8 cellular contexts compared by ENCODE assay signal in the genomic region with DNA sequence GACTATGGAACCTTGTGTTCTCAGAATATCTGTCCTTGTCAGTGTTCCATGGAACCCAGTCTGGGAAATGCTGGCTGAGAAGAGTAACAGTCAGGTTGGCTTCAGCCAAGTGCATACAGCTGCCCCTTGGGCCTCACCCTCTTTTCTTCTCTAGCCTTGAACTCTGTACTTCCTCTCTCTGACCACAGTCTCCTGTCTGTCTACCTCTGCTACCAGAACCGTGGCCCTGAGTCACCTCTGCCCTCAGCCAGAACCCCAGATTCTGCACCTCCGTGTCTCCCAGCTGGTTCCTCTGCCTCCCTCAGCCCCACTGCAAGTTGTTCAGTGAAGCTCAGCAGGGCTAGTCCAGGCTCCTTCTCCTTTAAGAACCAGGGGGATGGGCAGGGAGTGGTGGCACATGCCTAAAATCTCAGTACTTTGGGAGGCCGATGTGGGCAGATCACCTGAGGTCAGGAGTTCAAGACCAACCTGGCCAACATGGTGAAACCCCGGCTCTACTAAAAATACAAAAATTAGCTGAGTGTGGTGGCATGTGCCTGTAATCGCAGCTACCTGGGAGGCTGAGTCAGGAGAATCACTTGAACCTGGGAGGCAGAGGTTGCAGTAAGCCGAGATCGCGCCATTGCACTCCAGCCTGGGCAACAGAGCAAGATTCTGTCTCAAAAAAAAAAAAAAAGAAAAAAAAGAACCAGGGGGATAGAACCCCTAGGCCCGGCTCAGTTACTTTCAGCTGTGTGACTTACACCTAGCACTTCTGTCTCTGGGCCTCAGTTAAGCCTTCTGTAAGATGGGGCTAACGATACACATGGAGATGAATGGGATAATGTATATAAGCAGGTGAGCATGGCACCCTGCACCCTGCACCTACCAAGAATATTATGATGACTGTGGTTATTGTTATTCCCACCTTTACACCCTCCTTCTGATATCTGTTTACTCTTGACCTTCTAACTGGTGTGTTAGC. TPM values are rescaled to one million over a fixed set of nuclear protein-coding genes. Genes with fewer than 3 reads are reported as not detected.
DNase-seq lines count a peak whose midpoint lies in the region; ATAC-seq, FAIRE-seq and TF ChIP-seq lines count a peak whose summit lies in the region.

No MANE protein-coding gene starts in this region.

- H3K4ac ChIP-seq in H9 (ENCODE audit: low read depth, low read length): no peak overlapping the region

- no peak overlapping the region for H3K4me3 ChIP-seq in NB4 (ENCODE audit: low read depth, low read length)

- no peak overlapping the region for H3K56ac ChIP-seq in H9 (ENCODE audit: insufficient read length, low read depth, low read length)

- no peak overlapping the region for H2BK5ac ChIP-seq in H9 (ENCODE audit: insufficient read length, low read length)

- H2BK120ac ChIP-seq in H9 (ENCODE audit: low read depth, low read length, poor library complexity, severe bottlenecking): no peak overlapping the region

- H3T11ph ChIP-seq in H9 (ENCODE audit: low read length): no peak overlapping the region

- H3K23me2 ChIP-seq in H9 (ENCODE audit: insufficient read length, low read depth, low read length, poor library complexity, severe bottlenecking): no peaks in the 10 kb centered on the region

- H4K5ac ChIP-seq in H9 (ENCODE audit: insufficient read length, low read depth, low read length): no peak overlapping the region

- H3K4me1 Mint-ChIP-seq in H9 (peaks cover 24 to 33% of the 10 kb centered on the region in 2 experiments), endothelial cell (ENCODE audit: unreplicated experiment) (peaks cover 41% of the 10 kb centered on the region)

- H3K9me3 Mint-ChIP-seq in H9 (no peaks in the 10 kb centered on the region; a peak in 1 of 5 replicates), endothelial cell (ENCODE audit: unreplicated experiment) (no peaks in the 10 kb centered on the region)
- H3K9me3 Mint-ChIP-seq in activated naive CD4-positive, alpha-beta T cell treated with anti-CD3 and anti-CD28 coated beads, Interleukin-2, amount 50 U/mL, for 72 hours: peaks cover 0 to 5% of the 10 kb centered on the region in 2 donors

- H3K23ac ChIP-seq in H9 (ENCODE audit: insufficient read length, low read depth, low read length): no peak overlapping the region

- no peak overlapping the region for H2AFZ ChIP-seq in H9 (ENCODE audit: low read length)

- no peak overlapping the region for H3K4me2 ChIP-seq in H9 (ENCODE audit: insufficient read depth, insufficient read length, low read length)

- no peaks in the 10 kb centered on the region for H3K27me3 ChIP-seq in H9 (ENCODE audit: insufficient read depth, low read length)

- no peaks in the 10 kb centered on the region for H3K79me1 ChIP-seq in H9 (ENCODE audit: insufficient read depth, low read depth, low read length, poor library complexity, severe bottlenecking)

- no peak overlapping the region for H3K18ac ChIP-seq in H9 (ENCODE audit: insufficient read length, low read depth, low read length)

- H2AK5ac ChIP-seq in H9 (ENCODE audit: insufficient read length, low read length): no peak overlapping the region

- no peak for TF ChIP-seq CTCF in H9 (conservative IDR thresholded peaks at IDR 0.05)
- no peak for TF ChIP-seq CTCF in NB4 (IDR thresholded peaks at IDR 0.05; ENCODE audit: low read depth, low read length)
- no peak for TF ChIP-seq CTCF in D721Med (IDR thresholded peaks at IDR 0.05; ENCODE audit: insufficient read depth, missing control alignments)
- TF ChIP-seq CTCF in endothelial cell (IDR thresholded peaks at IDR 0.05; ENCODE audit: unreplicated experiment): no peak

- H3K9ac ChIP-seq in H9 (ENCODE audit: extremely low read depth, insufficient read length, low read length): no peak overlapping the region

- H2BK20ac ChIP-seq in H9 (ENCODE audit: low read depth, low read length, poor library complexity, severe bottlenecking): no peak overlapping the region

- H3K27me3 Mint-ChIP-seq in H9 (ENCODE audit: low read depth): no peaks in the 10 kb centered on the region
- peaks cover 2% of the 10 kb centered on the region for H3K27me3 Mint-ChIP-seq in endothelial cell (ENCODE audit: unreplicated experiment)

- no peak overlapping the region for H4K8ac ChIP-seq in H9 (replicated peaks; ENCODE audit: insufficient read length, low read depth, low read length)

- DNase-seq in GM18507 (ENCODE audit: extremely low spot score, insufficient read length, low read depth) (peak; percentile 51), H9 (no peak), NB4 (ENCODE audit: low read depth) (peak; percentile 62), NCI-H2196 treated with DMSO at 0.1 percent for 48 hours (lab: John Stamatoyannopoulos, UW; ENCODE audit: unreplicated experiment) (no peak), D721Med (ENCODE audit: insufficient read length, low spot score) (no peak), endothelial cell (ENCODE audit: low spot score) (no peak)
- DNase-seq in activated naive CD4-positive, alpha-beta T cell treated with anti-CD3 and anti-CD28 coated beads, Interleukin-2, amount 50 U/mL, for 72 hours (ENCODE audit: low spot score in 2 of 2): no peak

- H3K36me3 Mint-ChIP-seq in H9 (ENCODE audit: insufficient read depth in 1 of 3, low read depth in 3 of 3): peaks cover 0 to 5% (median 2%) of the 10 kb centered on the region in 3 experiments; a peak in 2 of 7 replicates
- peaks cover 0 to 7% of the 10 kb centered on the region in 2 donors for H3K36me3 Mint-ChIP-seq in activated naive CD4-positive, alpha-beta T cell treated with anti-CD3 and anti-CD28 coated beads, Interleukin-2, amount 50 U/mL, for 72 hours
- H3K36me3 Mint-ChIP-seq in endothelial cell (ENCODE audit: low read depth, unreplicated experiment): peaks cover 5% of the 10 kb centered on the region

- H3K4me3 Mint-ChIP-seq in H9: no peak overlapping the region
- no peak overlapping the region for H3K4me3 Mint-ChIP-seq in endothelial cell (ENCODE audit: unreplicated experiment)

- H4K91ac ChIP-seq in H9 (ENCODE audit: insufficient read length, low read depth, low read length): no peak overlapping the region

- H2BK15ac ChIP-seq in H9 (ENCODE audit: low read depth, low read length): no peak overlapping the region

- peaks cover 4% of the 10 kb centered on the region; the same call in 1 of the 2 replicates for H3K4me1 ChIP-seq in H9 (ENCODE audit: insufficient read depth, low read length)

- H3K27ac Mint-ChIP-seq in H9 (peak overlapping the region in 2 of 3 experiments; percentile 59 to 61; a peak in 1 of 7 replicates), endothelial cell (ENCODE audit: unreplicated experiment) (no peak overlapping the region)
- no peak overlapping the region for H3K27ac Mint-ChIP-seq in activated naive CD4-positive, alpha-beta T cell treated with anti-CD3 and anti-CD28 coated beads, Interleukin-2, amount 50 U/mL, for 72 hours

- H2BK12ac ChIP-seq in H9 (ENCODE audit: insufficient read length, low read depth, low read length): no peak overlapping the region

- H3K14ac ChIP-seq in H9 (ENCODE audit: insufficient read depth, low read length): no peak overlapping the region

- H4K20me1 ChIP-seq in H9 (ENCODE audit: control insufficient read depth, insufficient read depth, insufficient read length): no peaks in the 10 kb centered on the region

- ATAC-seq in activated naive CD4-positive, alpha-beta T cell treated with anti-CD3 and anti-CD28 coated beads, Interleukin-2, amount 50 U/mL, for 72 hours: peak; percentile 38 to 50
- no peak for ATAC-seq in HG02571 (IDR thresholded peaks at IDR 0.05; ENCODE audit: unreplicated experiment)

- FAIRE-seq in GM18507 (lab: Jason Lieb, UNC): peak; percentile 94
- FAIRE-seq in D721Med (lab: Jason Lieb, UNC): no peak

- no peaks in the 10 kb centered on the region for H3K9me3 ChIP-seq in H9 (ENCODE audit: control insufficient read depth, low read depth, low read length)

- no peak for TF ChIP-seq POLR2A in NB4 (IDR thresholded peaks at IDR 0.05; ENCODE audit: extremely low read depth, insufficient read length)

- H3K27ac ChIP-seq in H9 (ENCODE audit: insufficient read length, low read depth, low read length): no peak overlapping the region

- no peaks in the 10 kb centered on the region for H3K79me2 ChIP-seq in H9 (ENCODE audit: insufficient read depth, low read length)

- WGBS in H9 (ENCODE audit: extremely low coverage, insufficient read length, low lambda C conversion rate): no CpG with 5 or more reads among the region's 10 CpGs

RNA-seq across cellular contexts. Expression of a gene that starts 24.3 kb away (rescaled TPM):
- total RNA-seq in H9 (2021): 34.4 and 34.5 TPM in 2 replicates
- total RNA-seq in activated naive CD4-positive, alpha-beta T cell treated with anti-CD3 and anti-CD28 coated beads, Interleukin-2, amount 50 U/mL, for 72 hours: 10 to 100 TPM; 40.8 to 56.3 TPM
- 41.2 TPM for total RNA-seq in endothelial cell (ENCODE audit: unreplicated experiment)

RNA-seq across cellular contexts. Expression of a gene that starts 59.2 kb away (rescaled TPM):
- 0.37 and 0.61 TPM in 2 replicates for total RNA-seq in H9 (2021)
- 1 to 10 TPM; 4.3 to 5.4 TPM for total RNA-seq in activated naive CD4-positive, alpha-beta T cell treated with anti-CD3 and anti-CD28 coated beads, Interleukin-2, amount 50 U/mL, for 72 hours
- 1.1 TPM for total RNA-seq in endothelial cell (ENCODE audit: unreplicated experiment)

Comparison
In these comparisons a context has a peak if more than half of its experiments do, and no peak if none do; other contexts are left out.
1. DNase-seq: peak in GM18507 (single experiment) and NB4 (single experiment); none in H9 (single experiment), activated naive CD4-positive, alpha-beta T cell treated with anti-CD3 and anti-CD28 coated beads, Interleukin-2, amount 50 U/mL, for 72 hours (0 of 2), NCI-H2196 treated with DMSO at 0.1 percent for 48 hours (single experiment), D721Med (single experiment) and endothelial cell (single experiment).
2. H3K27ac Mint-ChIP-seq: peak in H9 (2 of 3); none in activated naive CD4-positive, alpha-beta T cell treated with anti-CD3 and anti-CD28 coated beads, Interleukin-2, amount 50 U/mL, for 72 hours (0 of 2) and endothelial cell (single experiment).